Comparison of ENCODE assay signal across 1 cellular context in the genomic region with DNA sequence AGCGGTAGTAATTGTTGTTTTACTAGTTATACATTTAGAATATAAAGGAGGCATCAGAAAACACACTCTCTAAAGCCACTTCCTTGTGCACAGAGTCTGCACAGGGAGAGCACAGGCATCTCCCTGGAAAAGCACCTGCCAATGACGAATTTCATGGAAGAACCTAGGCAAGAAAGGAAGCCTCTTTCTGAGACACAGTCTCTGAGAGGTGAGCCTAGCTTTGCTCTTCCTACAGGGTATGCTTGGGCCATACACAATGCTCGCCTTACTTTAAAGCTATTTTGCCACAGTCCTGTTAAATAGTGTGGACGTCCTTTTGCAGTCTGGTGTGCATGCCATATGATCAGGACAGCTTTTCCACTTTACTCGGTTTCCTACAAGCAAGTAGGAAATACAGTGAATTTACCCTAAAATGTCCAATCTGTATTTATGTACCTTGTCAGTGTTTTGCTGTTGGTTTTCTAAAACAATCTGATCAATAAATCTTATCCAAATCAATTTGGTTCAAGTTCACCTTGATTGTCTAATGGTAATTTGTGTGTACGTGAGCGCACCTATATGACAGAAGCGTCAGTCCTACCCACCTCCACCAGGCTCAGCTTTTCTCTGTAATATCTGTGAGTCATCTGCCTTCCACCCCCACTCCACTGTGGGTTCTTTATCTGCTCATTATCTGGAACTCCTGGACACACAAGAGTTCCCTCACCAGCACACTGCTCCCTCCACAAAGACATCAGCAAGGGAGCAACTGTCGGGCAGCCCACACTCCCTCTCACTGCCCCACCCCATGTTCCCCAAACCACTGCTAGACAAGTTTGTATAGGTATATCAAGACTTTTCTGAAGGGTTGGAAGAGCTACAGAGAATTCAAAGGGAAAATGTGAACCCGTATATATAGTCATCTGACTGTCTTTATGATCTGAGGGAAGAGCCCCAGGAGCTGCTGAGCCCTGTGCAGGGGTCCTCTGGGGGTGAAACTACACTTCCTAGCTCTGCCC.
TF ChIP-seq lines count a peak whose summit lies in the region.

No MANE protein-coding gene starts in this region.

TF ChIP-seq in K562, 482 proteins besides CTCF, POLR2A, EP300 and RAD21 (continued from another document and continues in another):
- TF ChIP-seq, protein P1, sequence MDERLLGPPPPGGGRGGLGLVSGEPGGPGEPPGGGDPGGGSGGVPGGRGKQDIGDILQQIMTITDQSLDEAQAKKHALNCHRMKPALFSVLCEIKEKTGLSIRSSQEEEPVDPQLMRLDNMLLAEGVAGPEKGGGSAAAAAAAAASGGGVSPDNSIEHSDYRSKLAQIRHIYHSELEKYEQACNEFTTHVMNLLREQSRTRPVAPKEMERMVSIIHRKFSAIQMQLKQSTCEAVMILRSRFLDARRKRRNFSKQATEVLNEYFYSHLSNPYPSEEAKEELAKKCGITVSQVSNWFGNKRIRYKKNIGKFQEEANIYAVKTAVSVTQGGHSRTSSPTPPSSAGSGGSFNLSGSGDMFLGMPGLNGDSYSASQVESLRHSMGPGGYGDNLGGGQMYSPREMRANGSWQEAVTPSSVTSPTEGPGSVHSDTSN (CRISPR knock-in tag; IDR thresholded peaks at IDR 0.05; ENCODE audit: low read depth) = no peak
- TF ChIP-seq, protein P1 (tag; conservative IDR thresholded peaks at IDR 0.05; ENCODE audit: low read depth) = peak; percentile 28; the same call in 1 of the 2 replicates
- TF ChIP-seq, protein P2, sequence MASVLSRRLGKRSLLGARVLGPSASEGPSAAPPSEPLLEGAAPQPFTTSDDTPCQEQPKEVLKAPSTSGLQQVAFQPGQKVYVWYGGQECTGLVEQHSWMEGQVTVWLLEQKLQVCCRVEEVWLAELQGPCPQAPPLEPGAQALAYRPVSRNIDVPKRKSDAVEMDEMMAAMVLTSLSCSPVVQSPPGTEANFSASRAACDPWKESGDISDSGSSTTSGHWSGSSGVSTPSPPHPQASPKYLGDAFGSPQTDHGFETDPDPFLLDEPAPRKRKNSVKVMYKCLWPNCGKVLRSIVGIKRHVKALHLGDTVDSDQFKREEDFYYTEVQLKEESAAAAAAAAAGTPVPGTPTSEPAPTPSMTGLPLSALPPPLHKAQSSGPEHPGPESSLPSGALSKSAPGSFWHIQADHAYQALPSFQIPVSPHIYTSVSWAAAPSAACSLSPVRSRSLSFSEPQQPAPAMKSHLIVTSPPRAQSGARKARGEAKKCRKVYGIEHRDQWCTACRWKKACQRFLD (CRISPR knock-in tag; IDR thresholded peaks at IDR 0.05) = no peak
- TF ChIP-seq NCOR1 (IDR thresholded peaks at IDR 0.05) (peak; percentile 86), HDGF (IDR thresholded peaks at IDR 0.05) (0 out of 2 replicates have a peak, but pooled peaks have one; percentile 19), CREM (IDR thresholded peaks at IDR 0.05; ENCODE audit: low read depth) (peak; percentile 95), ZNF174 (CRISPR knock-in tag; IDR thresholded peaks at IDR 0.05) (0 out of 2 replicates have a peak, but pooled peaks have one; percentile 15), ZBTB17 (CRISPR knock-in tag; IDR thresholded peaks at IDR 0.05) (peak; percentile 22; the same call in 1 of the 2 replicates), ZNF79 (CRISPR knock-in tag; IDR thresholded peaks at IDR 0.05; ENCODE audit: low read depth) (no peak), MAFK (IDR thresholded peaks at IDR 0.05; ENCODE audit: low read length) (peak; percentile 46; the same call in 1 of the 2 replicates), SMARCC2 (IDR thresholded peaks at IDR 0.05; ENCODE audit: low read depth) (peak; percentile 96), TRIM28 (IDR thresholded peaks at IDR 0.05) (0 out of 2 replicates have a peak, but pooled peaks have one; percentile 54), NRF1 (conservative IDR thresholded peaks at IDR 0.05 in 1 of 2, IDR thresholded peaks at IDR 0.05 in 1 of 2) (peak; percentile 62 to 65), SMARCE1 (IDR thresholded peaks at IDR 0.05) (peak; percentile 99), HNRNPL (IDR thresholded peaks at IDR 0.05; ENCODE audit: low read depth, low read length) (no peak), BCL6 (CRISPR knock-in tag; IDR thresholded peaks at IDR 0.05) (no peak), FOSL1 (tag; conservative IDR thresholded peaks at IDR 0.05) (peak; percentile 99), TFAM (CRISPR knock-in tag; conservative IDR thresholded peaks at IDR 0.05) (no peak), TCF7 (IDR thresholded peaks at IDR 0.05; ENCODE audit: borderline replicate concordance) (no peak), GTF2A2 (tag; IDR thresholded peaks at IDR 0.05) (0 out of 2 replicates have a peak, but pooled peaks have one; percentile 11), MAFG (tag; conservative IDR thresholded peaks at IDR 0.05) (peak; percentile 39; the same call in 1 of the 2 replicates)
- TF ChIP-seq, protein P3, sequence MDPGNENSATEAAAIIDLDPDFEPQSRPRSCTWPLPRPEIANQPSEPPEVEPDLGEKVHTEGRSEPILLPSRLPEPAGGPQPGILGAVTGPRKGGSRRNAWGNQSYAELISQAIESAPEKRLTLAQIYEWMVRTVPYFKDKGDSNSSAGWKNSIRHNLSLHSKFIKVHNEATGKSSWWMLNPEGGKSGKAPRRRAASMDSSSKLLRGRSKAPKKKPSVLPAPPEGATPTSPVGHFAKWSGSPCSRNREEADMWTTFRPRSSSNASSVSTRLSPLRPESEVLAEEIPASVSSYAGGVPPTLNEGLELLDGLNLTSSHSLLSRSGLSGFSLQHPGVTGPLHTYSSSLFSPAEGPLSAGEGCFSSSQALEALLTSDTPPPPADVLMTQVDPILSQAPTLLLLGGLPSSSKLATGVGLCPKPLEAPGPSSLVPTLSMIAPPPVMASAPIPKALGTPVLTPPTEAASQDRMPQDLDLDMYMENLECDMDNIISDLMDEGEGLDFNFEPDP (CRISPR knock-in tag; IDR thresholded peaks at IDR 0.05) = 0 out of 2 replicates have a peak, but pooled peaks have one; percentile 45
- TF ChIP-seq, protein P4, sequence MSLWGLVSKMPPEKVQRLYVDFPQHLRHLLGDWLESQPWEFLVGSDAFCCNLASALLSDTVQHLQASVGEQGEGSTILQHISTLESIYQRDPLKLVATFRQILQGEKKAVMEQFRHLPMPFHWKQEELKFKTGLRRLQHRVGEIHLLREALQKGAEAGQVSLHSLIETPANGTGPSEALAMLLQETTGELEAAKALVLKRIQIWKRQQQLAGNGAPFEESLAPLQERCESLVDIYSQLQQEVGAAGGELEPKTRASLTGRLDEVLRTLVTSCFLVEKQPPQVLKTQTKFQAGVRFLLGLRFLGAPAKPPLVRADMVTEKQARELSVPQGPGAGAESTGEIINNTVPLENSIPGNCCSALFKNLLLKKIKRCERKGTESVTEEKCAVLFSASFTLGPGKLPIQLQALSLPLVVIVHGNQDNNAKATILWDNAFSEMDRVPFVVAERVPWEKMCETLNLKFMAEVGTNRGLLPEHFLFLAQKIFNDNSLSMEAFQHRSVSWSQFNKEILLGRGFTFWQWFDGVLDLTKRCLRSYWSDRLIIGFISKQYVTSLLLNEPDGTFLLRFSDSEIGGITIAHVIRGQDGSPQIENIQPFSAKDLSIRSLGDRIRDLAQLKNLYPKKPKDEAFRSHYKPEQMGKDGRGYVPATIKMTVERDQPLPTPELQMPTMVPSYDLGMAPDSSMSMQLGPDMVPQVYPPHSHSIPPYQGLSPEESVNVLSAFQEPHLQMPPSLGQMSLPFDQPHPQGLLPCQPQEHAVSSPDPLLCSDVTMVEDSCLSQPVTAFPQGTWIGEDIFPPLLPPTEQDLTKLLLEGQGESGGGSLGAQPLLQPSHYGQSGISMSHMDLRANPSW (CRISPR knock-in tag; IDR thresholded peaks at IDR 0.05) = no peak; the same call in 1 of the 2 replicates
- TF ChIP-seq, protein P5, sequence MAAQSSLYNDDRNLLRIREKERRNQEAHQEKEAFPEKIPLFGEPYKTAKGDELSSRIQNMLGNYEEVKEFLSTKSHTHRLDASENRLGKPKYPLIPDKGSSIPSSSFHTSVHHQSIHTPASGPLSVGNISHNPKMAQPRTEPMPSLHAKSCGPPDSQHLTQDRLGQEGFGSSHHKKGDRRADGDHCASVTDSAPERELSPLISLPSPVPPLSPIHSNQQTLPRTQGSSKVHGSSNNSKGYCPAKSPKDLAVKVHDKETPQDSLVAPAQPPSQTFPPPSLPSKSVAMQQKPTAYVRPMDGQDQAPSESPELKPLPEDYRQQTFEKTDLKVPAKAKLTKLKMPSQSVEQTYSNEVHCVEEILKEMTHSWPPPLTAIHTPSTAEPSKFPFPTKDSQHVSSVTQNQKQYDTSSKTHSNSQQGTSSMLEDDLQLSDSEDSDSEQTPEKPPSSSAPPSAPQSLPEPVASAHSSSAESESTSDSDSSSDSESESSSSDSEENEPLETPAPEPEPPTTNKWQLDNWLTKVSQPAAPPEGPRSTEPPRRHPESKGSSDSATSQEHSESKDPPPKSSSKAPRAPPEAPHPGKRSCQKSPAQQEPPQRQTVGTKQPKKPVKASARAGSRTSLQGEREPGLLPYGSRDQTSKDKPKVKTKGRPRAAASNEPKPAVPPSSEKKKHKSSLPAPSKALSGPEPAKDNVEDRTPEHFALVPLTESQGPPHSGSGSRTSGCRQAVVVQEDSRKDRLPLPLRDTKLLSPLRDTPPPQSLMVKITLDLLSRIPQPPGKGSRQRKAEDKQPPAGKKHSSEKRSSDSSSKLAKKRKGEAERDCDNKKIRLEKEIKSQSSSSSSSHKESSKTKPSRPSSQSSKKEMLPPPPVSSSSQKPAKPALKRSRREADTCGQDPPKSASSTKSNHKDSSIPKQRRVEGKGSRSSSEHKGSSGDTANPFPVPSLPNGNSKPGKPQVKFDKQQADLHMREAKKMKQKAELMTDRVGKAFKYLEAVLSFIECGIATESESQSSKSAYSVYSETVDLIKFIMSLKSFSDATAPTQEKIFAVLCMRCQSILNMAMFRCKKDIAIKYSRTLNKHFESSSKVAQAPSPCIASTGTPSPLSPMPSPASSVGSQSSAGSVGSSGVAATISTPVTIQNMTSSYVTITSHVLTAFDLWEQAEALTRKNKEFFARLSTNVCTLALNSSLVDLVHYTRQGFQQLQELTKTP (IDR thresholded peaks at IDR 0.05; ENCODE audit: low read depth in 1 of 2, partially characterized antibody in 2 of 2) = peak in 1 of 2 experiments; percentile 45
- TF ChIP-seq, protein P6, sequence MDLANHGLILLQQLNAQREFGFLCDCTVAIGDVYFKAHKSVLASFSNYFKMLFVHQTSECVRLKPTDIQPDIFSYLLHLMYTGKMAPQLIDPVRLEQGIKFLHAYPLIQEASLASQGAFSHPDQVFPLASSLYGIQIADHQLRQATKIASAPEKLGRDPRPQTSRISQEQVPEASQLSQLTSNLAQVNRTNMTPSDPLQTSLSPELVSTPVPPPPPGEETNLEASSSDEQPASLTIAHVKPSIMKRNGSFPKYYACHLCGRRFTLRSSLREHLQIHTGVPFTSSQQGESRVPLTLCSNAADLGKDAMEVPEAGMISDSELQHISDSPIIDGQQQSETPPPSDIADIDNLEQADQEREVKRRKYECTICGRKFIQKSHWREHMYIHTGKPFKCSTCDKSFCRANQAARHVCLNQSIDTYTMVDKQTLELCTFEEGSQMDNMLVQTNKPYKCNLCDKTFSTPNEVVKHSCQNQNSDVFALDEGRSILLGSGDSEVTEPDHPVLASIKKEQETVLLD (IDR thresholded peaks at IDR 0.05) = peak; percentile 90
- TF ChIP-seq, protein P7, sequence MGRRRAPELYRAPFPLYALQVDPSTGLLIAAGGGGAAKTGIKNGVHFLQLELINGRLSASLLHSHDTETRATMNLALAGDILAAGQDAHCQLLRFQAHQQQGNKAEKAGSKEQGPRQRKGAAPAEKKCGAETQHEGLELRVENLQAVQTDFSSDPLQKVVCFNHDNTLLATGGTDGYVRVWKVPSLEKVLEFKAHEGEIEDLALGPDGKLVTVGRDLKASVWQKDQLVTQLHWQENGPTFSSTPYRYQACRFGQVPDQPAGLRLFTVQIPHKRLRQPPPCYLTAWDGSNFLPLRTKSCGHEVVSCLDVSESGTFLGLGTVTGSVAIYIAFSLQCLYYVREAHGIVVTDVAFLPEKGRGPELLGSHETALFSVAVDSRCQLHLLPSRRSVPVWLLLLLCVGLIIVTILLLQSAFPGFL (CRISPR knock-in tag; IDR thresholded peaks at IDR 0.05) = no peak
- TF ChIP-seq, protein P8, sequence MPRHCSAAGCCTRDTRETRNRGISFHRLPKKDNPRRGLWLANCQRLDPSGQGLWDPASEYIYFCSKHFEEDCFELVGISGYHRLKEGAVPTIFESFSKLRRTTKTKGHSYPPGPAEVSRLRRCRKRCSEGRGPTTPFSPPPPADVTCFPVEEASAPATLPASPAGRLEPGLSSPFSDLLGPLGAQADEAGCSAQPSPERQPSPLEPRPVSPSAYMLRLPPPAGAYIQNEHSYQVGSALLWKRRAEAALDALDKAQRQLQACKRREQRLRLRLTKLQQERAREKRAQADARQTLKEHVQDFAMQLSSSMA (CRISPR knock-in tag; IDR thresholded peaks at IDR 0.05) = peak; percentile 24; the same call in 1 of the 2 replicates
- TF ChIP-seq, protein P9, sequence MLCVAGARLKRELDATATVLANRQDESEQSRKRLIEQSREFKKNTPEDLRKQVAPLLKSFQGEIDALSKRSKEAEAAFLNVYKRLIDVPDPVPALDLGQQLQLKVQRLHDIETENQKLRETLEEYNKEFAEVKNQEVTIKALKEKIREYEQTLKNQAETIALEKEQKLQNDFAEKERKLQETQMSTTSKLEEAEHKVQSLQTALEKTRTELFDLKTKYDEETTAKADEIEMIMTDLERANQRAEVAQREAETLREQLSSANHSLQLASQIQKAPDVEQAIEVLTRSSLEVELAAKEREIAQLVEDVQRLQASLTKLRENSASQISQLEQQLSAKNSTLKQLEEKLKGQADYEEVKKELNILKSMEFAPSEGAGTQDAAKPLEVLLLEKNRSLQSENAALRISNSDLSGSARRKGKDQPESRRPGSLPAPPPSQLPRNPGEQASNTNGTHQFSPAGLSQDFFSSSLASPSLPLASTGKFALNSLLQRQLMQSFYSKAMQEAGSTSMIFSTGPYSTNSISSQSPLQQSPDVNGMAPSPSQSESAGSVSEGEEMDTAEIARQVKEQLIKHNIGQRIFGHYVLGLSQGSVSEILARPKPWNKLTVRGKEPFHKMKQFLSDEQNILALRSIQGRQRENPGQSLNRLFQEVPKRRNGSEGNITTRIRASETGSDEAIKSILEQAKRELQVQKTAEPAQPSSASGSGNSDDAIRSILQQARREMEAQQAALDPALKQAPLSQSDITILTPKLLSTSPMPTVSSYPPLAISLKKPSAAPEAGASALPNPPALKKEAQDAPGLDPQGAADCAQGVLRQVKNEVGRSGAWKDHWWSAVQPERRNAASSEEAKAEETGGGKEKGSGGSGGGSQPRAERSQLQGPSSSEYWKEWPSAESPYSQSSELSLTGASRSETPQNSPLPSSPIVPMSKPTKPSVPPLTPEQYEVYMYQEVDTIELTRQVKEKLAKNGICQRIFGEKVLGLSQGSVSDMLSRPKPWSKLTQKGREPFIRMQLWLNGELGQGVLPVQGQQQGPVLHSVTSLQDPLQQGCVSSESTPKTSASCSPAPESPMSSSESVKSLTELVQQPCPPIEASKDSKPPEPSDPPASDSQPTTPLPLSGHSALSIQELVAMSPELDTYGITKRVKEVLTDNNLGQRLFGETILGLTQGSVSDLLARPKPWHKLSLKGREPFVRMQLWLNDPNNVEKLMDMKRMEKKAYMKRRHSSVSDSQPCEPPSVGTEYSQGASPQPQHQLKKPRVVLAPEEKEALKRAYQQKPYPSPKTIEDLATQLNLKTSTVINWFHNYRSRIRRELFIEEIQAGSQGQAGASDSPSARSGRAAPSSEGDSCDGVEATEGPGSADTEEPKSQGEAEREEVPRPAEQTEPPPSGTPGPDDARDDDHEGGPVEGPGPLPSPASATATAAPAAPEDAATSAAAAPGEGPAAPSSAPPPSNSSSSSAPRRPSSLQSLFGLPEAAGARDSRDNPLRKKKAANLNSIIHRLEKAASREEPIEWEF (CRISPR knock-in tag; IDR thresholded peaks at IDR 0.05) = 0 out of 2 replicates have a peak, but pooled peaks have one; percentile 57
